8 cellular contexts compared by ENCODE assay signal in the genomic region with DNA sequence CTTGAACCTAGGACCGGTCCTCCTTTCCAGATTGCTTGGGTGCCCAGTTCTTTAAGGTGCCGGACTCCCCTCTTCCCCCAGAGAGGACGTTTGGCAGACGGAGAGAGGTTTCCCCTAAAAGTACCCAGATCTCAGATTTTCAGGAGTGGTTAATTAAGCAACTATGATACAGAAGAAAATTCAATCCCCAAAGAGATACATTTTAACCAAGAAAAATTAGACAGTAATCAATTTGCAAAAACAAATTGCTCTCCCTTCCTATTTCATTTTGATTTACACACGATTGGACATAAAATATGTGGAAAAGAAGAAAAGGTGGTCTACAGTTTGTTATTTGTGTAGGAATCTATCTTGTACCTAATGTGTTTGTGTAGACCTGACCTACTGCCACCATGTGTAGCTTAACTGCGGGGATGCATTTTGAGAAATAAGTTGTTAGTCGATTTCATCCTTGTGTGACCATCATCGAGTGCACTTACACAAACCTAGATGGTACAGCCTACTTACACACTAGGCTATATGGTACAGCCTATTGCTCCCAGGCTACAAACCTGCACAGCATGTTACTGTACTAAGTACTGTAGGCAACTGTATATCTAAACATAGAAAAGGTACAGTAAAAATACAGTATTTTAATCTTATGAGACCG. TPM values are rescaled to one million over a fixed set of nuclear protein-coding genes. Genes with fewer than 3 reads are reported as not detected.
A peak's percentile ranks its signal among the peaks of the same experiment; 100 is the strongest.
DNase-seq lines count a peak whose midpoint lies in the region; ATAC-seq and TF ChIP-seq lines count a peak whose summit lies in the region.

No MANE protein-coding gene starts in this region.

- H3K18ac ChIP-seq in neuronal stem cell (ENCODE audit: low read length), result peak overlapping the region; percentile 95

- H3K9ac ChIP-seq in endodermal cell (ENCODE audit: extremely low read depth, low read length, poor library complexity, severe bottlenecking) (peak overlapping the region; percentile 86), neuronal stem cell (ENCODE audit: low read depth, low read length, poor library complexity) (peak overlapping the region; percentile 77)

- no peaks in the 10 kb centered on the region for H3K9me3 Mint-ChIP-seq in endodermal cell

- peaks cover 2% of the 10 kb centered on the region for H3K79me1 ChIP-seq in neuronal stem cell (ENCODE audit: low read depth, low read length)

- no peak overlapping the region for H4K91ac ChIP-seq in neuronal stem cell (ENCODE audit: low read depth, low read length, poor library complexity)

- ATAC-seq in GM18868 (IDR thresholded peaks at IDR 0.05; ENCODE audit: unreplicated experiment), result no peak

- no peaks in the 10 kb centered on the region for H3K27me3 ChIP-seq in endodermal cell (ENCODE audit: control insufficient read depth, insufficient read depth, low read length, poor library complexity, severe bottlenecking)
- no peaks in the 10 kb centered on the region for H3K27me3 ChIP-seq in neuronal stem cell (ENCODE audit: control insufficient read depth in 3 of 3, insufficient read depth in 3 of 3, low read depth in 1 of 3, low read length in 3 of 3)

- peaks cover 37% of the 10 kb centered on the region for H3K36me3 ChIP-seq in endodermal cell (ENCODE audit: control insufficient read depth, insufficient read depth, low read length)
- H3K36me3 ChIP-seq in neuronal stem cell (replicated peaks in 1 of 2; ENCODE audit: control insufficient read depth in 2 of 2, insufficient read depth in 2 of 2, low read length in 2 of 2), result peaks cover 2 to 63% of the 10 kb centered on the region in 2 donors

- H3K4me2 ChIP-seq in neuronal stem cell (ENCODE audit: insufficient read depth, low read length, poor library complexity, severe bottlenecking), result peak overlapping the region; percentile 78

- peak; percentile 22 for DNase-seq in DMS 273 (lab: John Stamatoyannopoulos, UW; ENCODE audit: unreplicated experiment)
- no peak for DNase-seq in DMS 273 treated with DMSO at 0.1 percent for 48 hours (lab: John Stamatoyannopoulos, UW)
- peak; percentile 37 for DNase-seq in OCI-M1 (lab: John Stamatoyannopoulos, UW)
- DNase-seq in endodermal cell, result no peak
- no peak for DNase-seq in neuronal stem cell (ENCODE audit: low spot score)
- no peak for DNase-seq in NCI-H2029 treated with DMSO at 0.1 percent for 48 hours (lab: John Stamatoyannopoulos, UW)
- DNase-seq in NCI-H2196 treated with DMSO at 0.1 percent for 48 hours (lab: John Stamatoyannopoulos, UW; ENCODE audit: unreplicated experiment), result no peak

- no peak overlapping the region for H3K14ac ChIP-seq in neuronal stem cell (ENCODE audit: low read length)

- no peak overlapping the region for H2BK5ac ChIP-seq in neuronal stem cell (ENCODE audit: low read length)

- no peak for TF ChIP-seq CTCF in endodermal cell (conservative IDR thresholded peaks at IDR 0.05)

- H3K27ac Mint-ChIP-seq in endodermal cell, result peak overlapping the region; percentile 97

- H3K27ac ChIP-seq in endodermal cell (ENCODE audit: low read depth, low read length) (no peak overlapping the region), neuronal stem cell (replicated peaks; ENCODE audit: low read length) (no peak overlapping the region)

- no peak overlapping the region for H2BK120ac ChIP-seq in neuronal stem cell (ENCODE audit: low read depth, low read length)

- no peak overlapping the region for H3K4ac ChIP-seq in neuronal stem cell (ENCODE audit: low read length)

- peaks cover 14% of the 10 kb centered on the region for H3K4me1 Mint-ChIP-seq in endodermal cell

- H3K9me3 ChIP-seq in endodermal cell (ENCODE audit: control insufficient read depth, low read length) (no peaks in the 10 kb centered on the region), neuronal stem cell (replicated peaks in 1 of 2; ENCODE audit: control insufficient read depth in 2 of 2, insufficient read depth in 1 of 2, low read depth in 1 of 2, low read length in 2 of 2) (peaks cover 0 to 2% of the 10 kb centered on the region in 2 donors)

- peak overlapping the region; percentile 98 for H2AFZ ChIP-seq in neuronal stem cell (ENCODE audit: low read length)

- no peaks in the 10 kb centered on the region for H3K4me1 ChIP-seq in endodermal cell (ENCODE audit: control insufficient read depth, insufficient read depth, low read length)
- peaks cover 2 to 6% of the 10 kb centered on the region in 2 donors for H3K4me1 ChIP-seq in neuronal stem cell (ENCODE audit: control insufficient read depth in 2 of 2, insufficient read depth in 1 of 2, low read depth in 1 of 2, low read length in 2 of 2)

- 43 to 61% methylated on average over 5 to 9 of the region's 9 CpGs for WGBS in endodermal cell (ENCODE audit: insufficient coverage in 1 of 2, insufficient read length in 1 of 2), 2 experiments
- no CpG with 5 or more reads among the region's 9 CpGs for WGBS in neuronal stem cell (ENCODE audit: extremely low coverage in 2 of 2, insufficient read length in 2 of 2, insufficient replicate concordance in 1 of 2), 2 donors

- peak overlapping the region; percentile 99 for H3K4me3 ChIP-seq in endodermal cell (ENCODE audit: low read length)
- peak overlapping the region; percentile 87 to 100 for H3K4me3 ChIP-seq in neuronal stem cell (ENCODE audit: low read length in 2 of 2)

- H3K36me3 Mint-ChIP-seq in endodermal cell (ENCODE audit: low read depth), result peaks cover 44% of the 10 kb centered on the region

- no peak overlapping the region for H3K23ac ChIP-seq in neuronal stem cell (ENCODE audit: low read depth, low read length, poor library complexity)

- H2BK12ac ChIP-seq in neuronal stem cell (ENCODE audit: low read length), result no peak overlapping the region

- H2BK15ac ChIP-seq in neuronal stem cell (ENCODE audit: low read length), result peak overlapping the region; percentile 58

- H2AK5ac ChIP-seq in neuronal stem cell (ENCODE audit: low read depth, low read length), result no peak overlapping the region

- H3K27me3 Mint-ChIP-seq in endodermal cell (ENCODE audit: insufficient read depth), result no peaks in the 10 kb centered on the region

- no peak overlapping the region for H4K8ac ChIP-seq in neuronal stem cell (ENCODE audit: low read depth, low read length)

- peak overlapping the region; percentile 95 for H3K4me3 Mint-ChIP-seq in endodermal cell

RNA-seq across cellular contexts. Expression of gene RPAP2, which starts 0.7 kb away (rescaled TPM):
- 10 to 100 TPM; 38.6 to 43.7 TPM for total RNA-seq in endodermal cell
- polyA plus RNA-seq in endodermal cell (2013, experiment 1 of 2), result 22.1 TPM
- polyA plus RNA-seq in endodermal cell (2013, experiment 2 of 2), result 23.9 TPM
- polyA plus RNA-seq in neuronal stem cell (2013, experiment 1 of 2), result 14.2 TPM
- polyA plus RNA-seq in neuronal stem cell (2013, experiment 2 of 2), result 14.5 TPM

RNA-seq across cellular contexts. Expression of gene GLMN, which starts 0.8 kb away (rescaled TPM):
- 10 to 100 TPM; 27.2 to 27.7 TPM for total RNA-seq in endodermal cell
- polyA plus RNA-seq in endodermal cell (2013, experiment 1 of 2), result 22.1 TPM
- 22.1 TPM for polyA plus RNA-seq in endodermal cell (2013, experiment 2 of 2)
- polyA plus RNA-seq in neuronal stem cell (2013, experiment 1 of 2), result 14.5 TPM
- polyA plus RNA-seq in neuronal stem cell (2013, experiment 2 of 2), result 15.8 TPM

Comparison
In these comparisons a context has a peak if more than half of its experiments do, and no peak if none do; other contexts are left out.
1. DNase-seq: peak in DMS 273 (single experiment) and OCI-M1 (single experiment); none in DMS 273 treated with DMSO at 0.1 percent for 48 hours (single experiment), endodermal cell (single experiment), neuronal stem cell (single experiment), NCI-H2029 treated with DMSO at 0.1 percent for 48 hours (single experiment) and NCI-H2196 treated with DMSO at 0.1 percent for 48 hours (single experiment).